Comparison of ENCODE assay signal across 26 cellular contexts in the genomic region with DNA sequence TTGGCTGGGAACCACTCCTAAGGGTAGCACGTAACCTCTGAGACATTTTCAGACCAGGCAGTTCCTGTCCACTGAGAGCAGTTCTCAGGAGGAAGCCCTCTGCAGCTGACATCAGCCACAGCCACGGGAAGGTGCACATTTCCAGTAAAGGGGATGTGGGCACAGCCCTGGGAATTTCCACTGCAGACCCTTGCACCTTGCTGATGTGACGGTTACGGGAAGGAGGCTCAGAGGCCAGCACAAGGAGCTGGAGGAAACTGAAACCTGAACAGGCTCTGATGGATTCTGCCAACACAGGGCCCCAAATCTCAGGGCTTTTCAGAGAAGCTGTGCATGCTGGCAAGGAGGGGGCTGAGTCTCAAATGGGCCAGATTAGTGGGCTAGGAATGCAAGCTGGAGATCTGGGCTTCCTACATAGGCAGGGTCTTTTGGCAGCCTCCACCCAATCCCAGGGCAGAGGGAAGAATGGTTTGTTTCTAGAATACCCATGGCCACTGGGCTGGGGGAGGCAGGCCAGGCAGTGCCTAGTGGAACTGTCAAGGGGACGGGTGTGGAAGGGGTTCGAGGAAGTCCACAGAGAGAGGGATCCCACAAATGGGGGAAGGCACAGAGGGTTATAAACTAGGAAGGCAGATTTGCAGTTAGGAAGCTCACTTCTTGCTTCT. TPM values are rescaled to one million over a fixed set of nuclear protein-coding genes. Genes with fewer than 3 reads are reported as not detected.
DNase-seq lines count a peak whose midpoint lies in the region; ATAC-seq and TF ChIP-seq lines count a peak whose summit lies in the region.
"Had no signal": no experiment of that assay in that cellular context is flagged by ENCODE, and none has a peak within 500 bp of the region (broad histone marks: within the 10 kb centered on the region; RNA-seq: fewer than 3 reads in every experiment).

No MANE protein-coding gene starts in this region.

- peak overlapping the region; percentile 32 to 35 for H3K4me3 Mint-ChIP-seq in activated T-cell treated with anti-CD3 and anti-CD28 coated beads, Interleukin-2, amount 50 U/mL, for 72 hours
- peak overlapping the region; percentile 19 for H3K4me3 Mint-ChIP-seq in T-helper 17 cell
- no peak overlapping the region for H3K4me3 Mint-ChIP-seq in chondrocyte (ENCODE audit: unreplicated experiment)
- no peak overlapping the region for H3K4me3 Mint-ChIP-seq in neural progenitor cell
- no peak overlapping the region for H3K4me3 Mint-ChIP-seq in CD8-positive, alpha-beta T cell
- H3K4me3 Mint-ChIP-seq: B cell, GM23338, memory B cell, naive B cell, WTC11 had no signal

- H3F3A ChIP-seq in neural progenitor cell (ENCODE audit: low read depth): peaks cover 24% of the 10 kb centered on the region

- TF ChIP-seq CTCF in chondrocyte (IDR thresholded peaks at IDR 0.05) (no peak), neural progenitor cell (IDR thresholded peaks at IDR 0.05) (no peak)
- TF ChIP-seq CTCF in CD8-positive, alpha-beta T cell (IDR thresholded peaks at IDR 0.05): no peak

- no peaks in the 10 kb centered on the region for H4K20me1 ChIP-seq in neural progenitor cell (ENCODE audit: low read depth)

- H3K79me2 ChIP-seq in neural progenitor cell (ENCODE audit: low read depth): no peaks in the 10 kb centered on the region

- H3K4me2 ChIP-seq in neural progenitor cell: peak overlapping the region; percentile 44
- H3K4me2 ChIP-seq: A549 had no signal

- no peaks in the 10 kb centered on the region for H3K9me3 Mint-ChIP-seq in activated T-cell treated with anti-CD3 and anti-CD28 coated beads, Interleukin-2, amount 50 U/mL, for 72 hours
- H3K9me3 Mint-ChIP-seq in chondrocyte (ENCODE audit: low read depth) (no peaks in the 10 kb centered on the region), neural progenitor cell (no peaks in the 10 kb centered on the region)
- no peaks in the 10 kb centered on the region for H3K9me3 Mint-ChIP-seq in CD8-positive, alpha-beta T cell
- H3K9me3 Mint-ChIP-seq: activated T-helper 2 cell treated with anti-CD3 and anti-CD28 coated beads, Interferon-gamma antibody, Interleukin-2, Interleukin-4, amounts not matched to agents 10 μg/mL and 5 μg/mL and 100 μg/mL, durations not matched to agents 14 hours and 24 hours and 36 hours; GM23338; memory B cell; naive B cell; WTC11 had no signal

- peaks cover 10% of the 10 kb centered on the region for H3K4me1 Mint-ChIP-seq in activated T-cell treated with anti-CD3 and anti-CD28 coated beads, Interleukin-2, amount 50 U/mL, for 72 hours (ENCODE audit: low read depth)
- H3K4me1 Mint-ChIP-seq in T-helper 17 cell (no peaks in the 10 kb centered on the region), chondrocyte (ENCODE audit: low read depth) (no peaks in the 10 kb centered on the region), neural progenitor cell (peaks cover 8% of the 10 kb centered on the region)
- H3K4me1 Mint-ChIP-seq in CD8-positive, alpha-beta T cell (ENCODE audit: low read depth): no peaks in the 10 kb centered on the region
- H3K4me1 Mint-ChIP-seq: B cell, naive B cell had no signal

- CTCF ChIA-PET in CD8-positive, alpha-beta T cell (lab: Charles Lee): interaction anchor here (0.7 to 13.7 kb wide), 6 partner anchors 8 to 68 kb away, joined by 3 to 449 read pairs (median 4); no protein-coding TSS in a partner anchor

- H3K4me1 ChIP-seq in neural progenitor cell: peaks cover 40% of the 10 kb centered on the region
- no peaks in the 10 kb centered on the region for H3K4me1 ChIP-seq in CD8-positive, alpha-beta T cell (ENCODE audit: insufficient read depth, low read length)
- H3K4me1 ChIP-seq: A549, breast epithelium, pancreas had no signal

- no peaks in the 10 kb centered on the region for H3K36me3 Mint-ChIP-seq in activated T-cell treated with anti-CD3 and anti-CD28 coated beads, Interleukin-2, amount 50 U/mL, for 72 hours (ENCODE audit: insufficient read depth in 2 of 2)
- H3K36me3 Mint-ChIP-seq in T-helper 17 cell (ENCODE audit: low read depth): peaks cover 3% of the 10 kb centered on the region
- H3K36me3 Mint-ChIP-seq in chondrocyte (ENCODE audit: low read depth): peaks cover 2% of the 10 kb centered on the region
- no peaks in the 10 kb centered on the region for H3K36me3 Mint-ChIP-seq in neural progenitor cell
- H3K36me3 Mint-ChIP-seq in CD8-positive, alpha-beta T cell: no peaks in the 10 kb centered on the region
- H3K36me3 Mint-ChIP-seq: memory B cell, naive B cell, WTC11 had no signal

- H3K27ac ChIP-seq in neural progenitor cell: no peak overlapping the region
- H3K27ac ChIP-seq in CD8-positive, alpha-beta T cell (ENCODE audit: low read depth, low read length): no peak overlapping the region
- H3K27ac ChIP-seq: A549, breast epithelium, pancreas, SK-N-MC had no signal

- peaks cover 69% of the 10 kb centered on the region for H3K27me3 ChIP-seq in neural progenitor cell
- no peaks in the 10 kb centered on the region for H3K27me3 ChIP-seq in CD8-positive, alpha-beta T cell (ENCODE audit: insufficient read depth, low read length)
- H3K27me3 ChIP-seq: breast epithelium, pancreas had no signal

- peak; percentile 57 to 75 for ATAC-seq in activated T-cell treated with anti-CD3 and anti-CD28 coated beads, Interleukin-2, amount 50 U/mL, for 72 hours (replicated peaks in 1 of 2)
- ATAC-seq in T-helper 17 cell: no peak
- ATAC-seq in CD8-positive, alpha-beta T cell: no peak
- ATAC-seq: pancreas, right cardiac atrium had no signal

- no peaks in the 10 kb centered on the region for H3K9me3 ChIP-seq in T-helper 17 cell (ENCODE audit: control insufficient read depth, low read length, poor library complexity, severe bottlenecking)
- no peaks in the 10 kb centered on the region for H3K9me3 ChIP-seq in neural progenitor cell (ENCODE audit: low read depth)
- no peaks in the 10 kb centered on the region for H3K9me3 ChIP-seq in CD8-positive, alpha-beta T cell (ENCODE audit: low read length)
- H3K9me3 ChIP-seq: A549, breast epithelium, pancreas had no signal

- no peak for DNase-seq in activated T-cell treated with anti-CD3 and anti-CD28 coated beads, Interleukin-2, amount 50 U/mL, for 72 hours
- DNase-seq in activated T-cell treated with anti-CD3 and anti-CD28 coated beads for 4 hours (no peak), T-helper 17 cell (no peak), chondrocyte (ENCODE audit: low spot score) (peak; percentile 41), neural progenitor cell (ENCODE audit: low spot score) (peak; percentile 51), globus pallidus (ENCODE audit: low spot score) (no peak), NCI-H226 (no peak)
- DNase-seq in CD8-positive, alpha-beta T cell: no peak
- DNase-seq: Calu3; kidney glomerular epithelial cell; naive B cell; NCI-H2107; NCI-H510A; NK-92 treated with Interleukin-12 subunit alpha and Interleukin-12 subunit beta, amount 100 ng/mL, for 24 hours; pancreas; right cardiac atrium; RPMI8226; stimulated activated CD4-positive, alpha-beta T cell treated with anti-CD3 and anti-CD28 coated beads, Interleukin-12 subunit alpha, Interleukin-12 subunit beta, amount 100 ng/mL, for 4 hours had no signal

- peaks cover 10% of the 10 kb centered on the region for H3K27me3 Mint-ChIP-seq in activated T-cell treated with anti-CD3 and anti-CD28 coated beads, Interleukin-2, amount 50 U/mL, for 72 hours (ENCODE audit: low read depth)
- H3K27me3 Mint-ChIP-seq in T-helper 17 cell (peaks cover 22% of the 10 kb centered on the region), chondrocyte (ENCODE audit: low read depth) (peaks cover 25% of the 10 kb centered on the region), neural progenitor cell (ENCODE audit: insufficient read depth, low read depth) (no peaks in the 10 kb centered on the region)
- peaks cover 10% of the 10 kb centered on the region for H3K27me3 Mint-ChIP-seq in CD8-positive, alpha-beta T cell (ENCODE audit: low read depth)

- intact Hi-C loops in CD8-positive, alpha-beta T cell (cut with DNase I, micrococcal nuclease): no loop called here

- no peak overlapping the region for H2AFZ ChIP-seq in neural progenitor cell (replicated peaks)
- H2AFZ ChIP-seq: GM23338 had no signal

- POLR2A ChIA-PET in CD8-positive, alpha-beta T cell (lab: Charles Lee): interaction anchor here (0.5 kb wide), 1 partner anchor 22 kb away, joined by 4 read pairs; no protein-coding TSS in a partner anchor

- no peaks in the 10 kb centered on the region for H3K36me3 ChIP-seq in neural progenitor cell
- no peaks in the 10 kb centered on the region for H3K36me3 ChIP-seq in CD8-positive, alpha-beta T cell (ENCODE audit: insufficient read depth, low read length)
- H3K36me3 ChIP-seq: breast epithelium, pancreas had no signal

- H3K4me3 ChIP-seq in neural progenitor cell: no peak overlapping the region
- H3K4me3 ChIP-seq in CD8-positive, alpha-beta T cell (ENCODE audit: low read depth, low read length): no peak overlapping the region
- H3K4me3 ChIP-seq: A549, breast epithelium, GM23338, pancreas, SK-N-MC had no signal

- no peak overlapping the region for H3K9ac ChIP-seq in neural progenitor cell

- no peak overlapping the region for H3K27ac Mint-ChIP-seq in activated T-cell treated with anti-CD3 and anti-CD28 coated beads, Interleukin-2, amount 50 U/mL, for 72 hours
- no peak overlapping the region for H3K27ac Mint-ChIP-seq in T-helper 17 cell
- H3K27ac Mint-ChIP-seq in chondrocyte (ENCODE audit: unreplicated experiment): no peak overlapping the region
- no peak overlapping the region for H3K27ac Mint-ChIP-seq in neural progenitor cell
- no peak overlapping the region for H3K27ac Mint-ChIP-seq in CD8-positive, alpha-beta T cell
- H3K27ac Mint-ChIP-seq: activated T-helper 2 cell treated with anti-CD3 and anti-CD28 coated beads, Interferon-gamma antibody, Interleukin-2, Interleukin-4, amounts not matched to agents 10 μg/mL and 5 μg/mL and 100 μg/mL, durations not matched to agents 14 hours and 24 hours and 36 hours; B cell; GM23338; memory B cell; WTC11 had no signal

RNA-seq across cellular contexts. Expression of a gene that starts 14.2 kb away (rescaled TPM):
- total RNA-seq in activated T-cell treated with anti-CD3 and anti-CD28 coated beads, Interleukin-2, amount 50 U/mL, for 72 hours: 10 to 100 TPM in 1 of 2 donors, 1 to 10 TPM in 1; 8.9 to 23.0 TPM
- total RNA-seq in T-helper 17 cell (1 to 10 TPM; 2.0 to 2.3 TPM), chondrocyte (8.0 to 15.2 TPM (median 11.4 TPM) in 3 replicates), neural progenitor cell (ENCODE audit: low replicate concordance) (1.9 and 2.5 TPM in 2 replicates)
- total RNA-seq in CD8-positive, alpha-beta T cell: 1 to 10 TPM; 5.8 TPM

RNA-seq across cellular contexts. Expression of a gene that starts 42.8 kb away (rescaled TPM):
- total RNA-seq in activated T-cell treated with anti-CD3 and anti-CD28 coated beads, Interleukin-2, amount 50 U/mL, for 72 hours: 100 to 1,000 TPM; 101 to 127 TPM
- total RNA-seq in T-helper 17 cell: 100 to 1,000 TPM; 112 to 135 TPM
- total RNA-seq in chondrocyte: 56.5 to 65.9 TPM (median 57.1 TPM) in 3 replicates
- total RNA-seq in neural progenitor cell (ENCODE audit: low replicate concordance): 94.3 and 111 TPM in 2 replicates
- 100 to 1,000 TPM; 174 to 184 TPM for total RNA-seq in CD8-positive, alpha-beta T cell

RNA-seq across cellular contexts. Expression of a gene that starts 54.4 kb away (rescaled TPM):
- total RNA-seq in activated T-cell treated with anti-CD3 and anti-CD28 coated beads, Interleukin-2, amount 50 U/mL, for 72 hours: 100 to 1,000 TPM; 263 to 392 TPM
- total RNA-seq in T-helper 17 cell: 100 to 1,000 TPM; 254 to 274 TPM
- total RNA-seq in chondrocyte: 103 to 166 TPM (median 118 TPM) in 3 replicates
- total RNA-seq in neural progenitor cell (ENCODE audit: low replicate concordance): 246 and 288 TPM in 2 replicates
- 100 to 1,000 TPM; 311 to 317 TPM for total RNA-seq in CD8-positive, alpha-beta T cell

Comparison
In these comparisons a context has a peak if more than half of its experiments do, and no peak if none do; other contexts are left out.
1. ATAC-seq: peak in activated T-cell treated with anti-CD3 and anti-CD28 coated beads, Interleukin-2, amount 50 U/mL, for 72 hours (2 of 2); none in T-helper 17 cell (single experiment) and CD8-positive, alpha-beta T cell (single experiment).
2. DNase-seq: peak in chondrocyte (single experiment) and neural progenitor cell (single experiment); none in activated T-cell treated with anti-CD3 and anti-CD28 coated beads, Interleukin-2, amount 50 U/mL, for 72 hours (0 of 2), activated T-cell treated with anti-CD3 and anti-CD28 coated beads for 4 hours (single experiment), T-helper 17 cell (0 of 3), globus pallidus (single experiment), NCI-H226 (single experiment) and CD8-positive, alpha-beta T cell (0 of 7).
3. H3K4me3 Mint-ChIP-seq: peak in activated T-cell treated with anti-CD3 and anti-CD28 coated beads, Interleukin-2, amount 50 U/mL, for 72 hours (2 of 2) and T-helper 17 cell (single experiment); none in chondrocyte (single experiment), neural progenitor cell (single experiment) and CD8-positive, alpha-beta T cell (single experiment).